Comparison of ENCODE assay signal across 8 cellular contexts in the genomic region with DNA sequence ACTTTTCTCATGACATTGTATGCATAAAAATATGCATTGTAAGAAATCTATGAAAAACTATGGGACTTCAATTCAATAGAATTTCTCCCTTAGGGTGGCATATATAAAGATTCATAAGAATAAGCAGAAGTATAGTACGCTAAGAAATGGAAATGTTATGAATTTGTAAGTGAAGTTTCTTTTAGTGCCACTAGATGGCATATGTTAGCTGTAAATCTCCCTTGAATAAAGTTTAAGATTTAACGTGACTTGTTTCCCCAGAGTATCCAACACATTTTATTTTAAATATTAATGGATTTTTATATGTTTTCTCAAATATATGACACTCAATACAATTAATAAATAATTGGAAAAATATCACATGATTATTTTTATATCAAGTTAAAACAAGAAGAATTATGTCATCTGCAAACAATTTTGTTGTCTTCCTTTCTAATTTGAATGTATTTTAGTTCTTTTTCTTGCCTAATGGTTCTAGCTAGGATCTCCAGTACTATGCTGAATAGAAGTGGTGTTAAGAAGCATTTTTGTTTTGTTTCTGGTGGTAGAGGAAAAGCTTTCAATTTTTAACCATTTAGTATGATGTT.
A peak's percentile ranks its signal among the peaks of the same experiment; 100 is the strongest.
DNase-seq lines count a peak whose midpoint lies in the region; ATAC-seq and TF ChIP-seq lines count a peak whose summit lies in the region.

No MANE protein-coding gene starts in this region.

- no peak for TF ChIP-seq POLR2A in body of pancreas (IDR thresholded peaks at IDR 0.05)
- TF ChIP-seq POLR2A in GM18505 (IDR thresholded peaks at IDR 0.05; ENCODE audit: borderline replicate concordance, extremely low read depth, insufficient read depth, insufficient read length): no peak

- DNase-seq in GM20000 (ENCODE audit: low spot score) (peak; percentile 12), NCI-H1417 treated with DMSO at 0.1 percent for 48 hours (lab: John Stamatoyannopoulos, UW) (peak; percentile 45), body of pancreas (no peak), mesothelial cell of epicardium (ENCODE audit: low spot score in 2 of 2, unreplicated experiment in 2 of 2) (no peak), anterior cingulate cortex (lab: John Stamatoyannopoulos, UW) (no peak), NCI-H187 treated with DMSO at 0.1 percent for 48 hours (lab: John Stamatoyannopoulos, UW) (no peak)

- no peak overlapping the region for H3K4me3 Mint-ChIP-seq in mesothelial cell of epicardium

- no peaks in the 10 kb centered on the region for H3K9me3 ChIP-seq in body of pancreas

- peaks cover 3% of the 10 kb centered on the region for H3K36me3 Mint-ChIP-seq in mesothelial cell of epicardium

- no peaks in the 10 kb centered on the region for H3K27me3 Mint-ChIP-seq in mesothelial cell of epicardium (ENCODE audit: low read depth)

- peaks cover 6% of the 10 kb centered on the region for H3K9me3 Mint-ChIP-seq in mesothelial cell of epicardium

- peaks cover 3% of the 10 kb centered on the region for H3K4me1 Mint-ChIP-seq in mesothelial cell of epicardium

- H3K4me1 ChIP-seq in body of pancreas: peaks cover 8% of the 10 kb centered on the region

- H3K36me3 ChIP-seq in body of pancreas (replicated peaks in 1 of 2; ENCODE audit: insufficient read depth in 1 of 2, low read depth in 2 of 2): no peaks in the 10 kb centered on the region

- peak; percentile 83 for TF ChIP-seq CTCF in C4-2B (conservative IDR thresholded peaks at IDR 0.05)
- TF ChIP-seq CTCF in GM20000 (IDR thresholded peaks at IDR 0.05; ENCODE audit: extremely low read depth, missing control alignments): no peak
- TF ChIP-seq CTCF in body of pancreas (IDR thresholded peaks at IDR 0.05): peak; percentile 37 to 64 (median 56)
- peak; percentile 85 for TF ChIP-seq CTCF in mesothelial cell of epicardium (IDR thresholded peaks at IDR 0.05; ENCODE audit: unreplicated experiment)

- H3K27ac Mint-ChIP-seq in mesothelial cell of epicardium: no peak overlapping the region

- intact Hi-C loops in body of pancreas (cut with DNase I): no loop called here

- no peaks in the 10 kb centered on the region for H3K27me3 ChIP-seq in body of pancreas

- no peak overlapping the region for H3K27ac ChIP-seq in C4-2B
- H3K27ac ChIP-seq in body of pancreas: no peak overlapping the region

- no peak for ATAC-seq in body of pancreas
- ATAC-seq in GM18505 (IDR thresholded peaks at IDR 0.05; ENCODE audit: unreplicated experiment): no peak

- no peak overlapping the region for H3K4me3 ChIP-seq in body of pancreas

- WGBS in body of pancreas, 2 donors: 0 to 6% methylated on average over 2 of the region's 2 CpGs

Comparison
In these comparisons a context has a peak if more than half of its experiments do, and no peak if none do; other contexts are left out.
1. DNase-seq: peak in GM20000 (single experiment) and NCI-H1417 treated with DMSO at 0.1 percent for 48 hours (single experiment); none in body of pancreas (0 of 4), mesothelial cell of epicardium (0 of 2), anterior cingulate cortex (0 of 58) and NCI-H187 treated with DMSO at 0.1 percent for 48 hours (single experiment).